In genomic region chr20:25032478-25033183, GRCh38 we compare ENCODE assay signal across 14 cellular contexts. TPM values are rescaled to one million over a fixed set of nuclear protein-coding genes. Genes with fewer than 3 reads are reported as not detected.
DNase-seq lines count a peak whose midpoint lies in the region; ATAC-seq, FAIRE-seq and TF ChIP-seq lines count a peak whose summit lies in the region.
"Had no signal": no experiment of that assay in that cellular context is flagged by ENCODE, and none has a peak within 500 bp of the region (broad histone marks: within the 10 kb centered on the region; RNA-seq: fewer than 3 reads in every experiment).

No MANE protein-coding gene starts in this region.

- no peak for TF ChIP-seq CTCF in kidney (IDR thresholded peaks at IDR 0.05; ENCODE audit: borderline replicate concordance, extremely low read depth, insufficient read depth)
- no peak for TF ChIP-seq CTCF in CD4-positive, alpha-beta T cell (IDR thresholded peaks at IDR 0.05)

- H3K4me3 Mint-ChIP-seq in T-helper 2 cell treated with Interferon-gamma antibody and Interleukin-4, amounts not matched to agents 5 μg/mL and 100 μg/mL, for 36 hours, result no peak overlapping the region
- no peak overlapping the region for H3K4me3 Mint-ChIP-seq in CD4-positive, alpha-beta T cell
- H3K4me3 Mint-ChIP-seq in activated CD4-positive, alpha-beta memory T cell treated with anti-CD3 and anti-CD28 coated beads, Interleukin-2, amount 10 ng/mL, durations not matched to agents 7 days and 5 days, result no peak overlapping the region
- H3K4me3 Mint-ChIP-seq: activated CD8-positive, alpha-beta memory T cell treated with anti-CD3 and anti-CD28 coated beads, Interleukin-2, amount 10 ng/mL, durations not matched to agents 7 days and 5 days had no signal

- H3K27ac ChIP-seq in kidney (ENCODE audit: low read depth in 2 of 2, low read length in 2 of 2), result no peak overlapping the region
- H3K27ac ChIP-seq in CD4-positive, alpha-beta T cell (ENCODE audit: low read depth, low read length), result no peak overlapping the region

- peaks cover 31 to 35% of the 10 kb centered on the region in 2 donors for H3K4me1 ChIP-seq in kidney (ENCODE audit: control insufficient read depth in 1 of 2, insufficient read depth in 1 of 2, low read depth in 1 of 2, low read length in 2 of 2)

- intact Hi-C loops in kidney (cut with DNase I), result no loop called here
- intact Hi-C loops in sciatic nerve (cut with DNase I), result loop anchor here (5.0 kb wide), 1 partner anchor 35 kb away; no protein-coding TSS in a partner anchor
- intact Hi-C loops in CD4-positive, alpha-beta T cell (cut with DNase I, micrococcal nuclease), result no loop called here

- H3K36me3 Mint-ChIP-seq in T-helper 2 cell treated with Interferon-gamma antibody and Interleukin-4, amounts not matched to agents 5 μg/mL and 100 μg/mL, for 36 hours (ENCODE audit: low read depth), result peaks cover 16% of the 10 kb centered on the region
- H3K36me3 Mint-ChIP-seq in CD4-positive, alpha-beta T cell (ENCODE audit: low read depth), result peaks cover 39% of the 10 kb centered on the region
- H3K36me3 Mint-ChIP-seq in activated CD4-positive, alpha-beta memory T cell treated with anti-CD3 and anti-CD28 coated beads, Interleukin-2, amount 10 ng/mL, durations not matched to agents 7 days and 5 days (ENCODE audit: low read depth), result peaks cover 9% of the 10 kb centered on the region

- H3K4me3 ChIP-seq in H7 (ENCODE audit: insufficient read depth, low read depth, low read length), result no peak overlapping the region
- H3K4me3 ChIP-seq in kidney (ENCODE audit: low read length in 2 of 2), result no peak overlapping the region
- H3K4me3 ChIP-seq: MG63 had no signal

- CTCF ChIA-PET in CD4-positive, alpha-beta T cell (lab: Charles Lee), result no interaction called here
- CTCF ChIA-PET in activated CD4-positive, alpha-beta memory T cell treated with anti-CD3 and anti-CD28 coated beads, Interleukin-2, amount 10 ng/mL, durations not matched to agents 7 days and 5 days (lab: Charles Lee), result no interaction called here

- no peaks in the 10 kb centered on the region for H3K27me3 Mint-ChIP-seq in T-helper 2 cell treated with Interferon-gamma antibody and Interleukin-4, amounts not matched to agents 5 μg/mL and 100 μg/mL, for 36 hours (ENCODE audit: low read depth)
- H3K27me3 Mint-ChIP-seq in CD4-positive, alpha-beta T cell, result no peaks in the 10 kb centered on the region
- H3K27me3 Mint-ChIP-seq in activated CD4-positive, alpha-beta memory T cell treated with anti-CD3 and anti-CD28 coated beads, Interleukin-2, amount 10 ng/mL, durations not matched to agents 7 days and 5 days, result no peaks in the 10 kb centered on the region
- H3K27me3 Mint-ChIP-seq: activated CD8-positive, alpha-beta memory T cell treated with anti-CD3 and anti-CD28 coated beads, Interleukin-2, amount 10 ng/mL, durations not matched to agents 7 days and 5 days had no signal

- peaks cover 22% of the 10 kb centered on the region for H3K4me1 Mint-ChIP-seq in T-helper 2 cell treated with Interferon-gamma antibody and Interleukin-4, amounts not matched to agents 5 μg/mL and 100 μg/mL, for 36 hours (ENCODE audit: low read depth)
- peaks cover 40% of the 10 kb centered on the region for H3K4me1 Mint-ChIP-seq in CD4-positive, alpha-beta T cell (ENCODE audit: low read depth)
- H3K4me1 Mint-ChIP-seq in activated CD4-positive, alpha-beta memory T cell treated with anti-CD3 and anti-CD28 coated beads, Interleukin-2, amount 10 ng/mL, durations not matched to agents 7 days and 5 days, result peaks cover 22% of the 10 kb centered on the region

- POLR2A ChIA-PET in CD4-positive, alpha-beta T cell (lab: Charles Lee), result interaction anchor here (1.1 to 2.5 kb wide), 2 partner anchors 24 to 26 kb away, joined by 3 to 7 read pairs; partner anchors contain the start of gene ACSS1
- POLR2A ChIA-PET in activated CD4-positive, alpha-beta memory T cell treated with anti-CD3 and anti-CD28 coated beads, Interleukin-2, amount 10 ng/mL, durations not matched to agents 7 days and 5 days (lab: Charles Lee), result interaction anchor here (2.5 kb wide), 1 partner anchor 25 kb away, joined by 12 read pairs; the partner anchor contains the start of gene ACSS1

- no peaks in the 10 kb centered on the region; the same call in 1 of the 2 replicates for H3K27me3 ChIP-seq in H7 (ENCODE audit: control insufficient read depth, insufficient read depth, low read length)
- no peaks in the 10 kb centered on the region for H3K27me3 ChIP-seq in CD4-positive, alpha-beta T cell (ENCODE audit: control insufficient read depth, insufficient read depth, low read length)
- H3K27me3 ChIP-seq: MG63 had no signal

- FAIRE-seq in kidney (lab: Jason Lieb, UNC), result no peak
- FAIRE-seq: RCC 7860 had no signal

- ATAC-seq in sciatic nerve, result peak; percentile 91
- no peak for ATAC-seq in CD4-positive, alpha-beta T cell (ENCODE audit: poor library complexity)
- ATAC-seq: activated CD8-positive, alpha-beta memory T cell treated with anti-CD3 and anti-CD28 coated beads, Interleukin-2, amount 10 ng/mL, durations not matched to agents 7 days and 5 days had no signal

- H3K9me3 ChIP-seq in kidney (ENCODE audit: control insufficient read depth in 1 of 2, low read length in 2 of 2), result no peaks in the 10 kb centered on the region
- H3K9me3 ChIP-seq in CD4-positive, alpha-beta T cell (ENCODE audit: control insufficient read depth, low read length), result no peaks in the 10 kb centered on the region
- H3K9me3 ChIP-seq: MG63 had no signal

- H3K36me3 ChIP-seq in H7 (replicated peaks; ENCODE audit: control insufficient read depth, insufficient read depth, low read length) (no peaks in the 10 kb centered on the region), kidney (ENCODE audit: control insufficient read depth in 1 of 2, insufficient read depth in 2 of 2, low read length in 2 of 2) (peaks cover 7 to 22% of the 10 kb centered on the region in 2 donors)
- H3K36me3 ChIP-seq: MG63 had no signal

- DNase-seq in H7 (peak; percentile 77), cerebellar cortex (ENCODE audit: low spot score) (peak; percentile 46), kidney (peak; percentile 59), sciatic nerve (ENCODE audit: low spot score) (peak; percentile 87)
- DNase-seq in T-helper 2 cell treated with Interferon-gamma antibody and Interleukin-4, amounts not matched to agents 5 μg/mL and 100 μg/mL, for 36 hours (ENCODE audit: low spot score), result no peak
- DNase-seq in activated CD4-positive, alpha-beta T cell treated with anti-CD3 and anti-CD28 coated beads for 4 hours, result no peak
- no peak for DNase-seq in CD4-positive, alpha-beta T cell
- DNase-seq in activated CD4-positive, alpha-beta memory T cell treated with anti-CD3 and anti-CD28 coated beads, Interleukin-2, amount 10 ng/mL, durations not matched to agents 7 days and 5 days, result no peak
- DNase-seq: activated CD8-positive, alpha-beta memory T cell treated with anti-CD3 and anti-CD28 coated beads, Interleukin-2, amount 10 ng/mL, durations not matched to agents 7 days and 5 days; MG63 had no signal

- no peak overlapping the region for H3K9ac ChIP-seq in kidney (ENCODE audit: low read length in 2 of 2)

- no peaks in the 10 kb centered on the region for H3K9me3 Mint-ChIP-seq in T-helper 2 cell treated with Interferon-gamma antibody and Interleukin-4, amounts not matched to agents 5 μg/mL and 100 μg/mL, for 36 hours
- no peaks in the 10 kb centered on the region for H3K9me3 Mint-ChIP-seq in CD4-positive, alpha-beta T cell
- no peaks in the 10 kb centered on the region for H3K9me3 Mint-ChIP-seq in activated CD4-positive, alpha-beta memory T cell treated with anti-CD3 and anti-CD28 coated beads, Interleukin-2, amount 10 ng/mL, durations not matched to agents 7 days and 5 days

- H3K27ac Mint-ChIP-seq in T-helper 2 cell treated with Interferon-gamma antibody and Interleukin-4, amounts not matched to agents 5 μg/mL and 100 μg/mL, for 36 hours, result no peak overlapping the region
- H3K27ac Mint-ChIP-seq in CD4-positive, alpha-beta T cell, result no peak overlapping the region
- no peak overlapping the region for H3K27ac Mint-ChIP-seq in activated CD4-positive, alpha-beta memory T cell treated with anti-CD3 and anti-CD28 coated beads, Interleukin-2, amount 10 ng/mL, durations not matched to agents 7 days and 5 days
- H3K27ac Mint-ChIP-seq: activated CD8-positive, alpha-beta memory T cell treated with anti-CD3 and anti-CD28 coated beads, Interleukin-2, amount 10 ng/mL, durations not matched to agents 7 days and 5 days had no signal

RNA-seq across cellular contexts. Expression of gene ACSS1, which starts 25.3 kb away (rescaled TPM):
- not detected in 2 replicates for total RNA-seq in H7 (2014; rRNA removed; shearing (Covaris generic))
- 30.6 TPM for total RNA-seq in kidney
- polyA plus RNA-seq in kidney (ENCODE audit: insufficient read depth, low read depth, low replicate concordance), result 72.3 TPM
- total RNA-seq in sciatic nerve, result 27.4 TPM
- total RNA-seq in CD4-positive, alpha-beta T cell, result 10 to 100 TPM; 18.9 TPM
- total RNA-seq in activated CD4-positive, alpha-beta memory T cell treated with anti-CD3 and anti-CD28 coated beads, Interleukin-2, amount 10 ng/mL, durations not matched to agents 7 days and 5 days, result 10 to 100 TPM; 38.3 to 40.3 TPM

RNA-seq across cellular contexts. Expression of gene APMAP, which starts 40.1 kb away (rescaled TPM):
- total RNA-seq in H7 (2014; rRNA removed; shearing (Covaris generic)), result 63.5 and 69.0 TPM in 2 replicates
- total RNA-seq in kidney (90.9 TPM), sciatic nerve (47.3 TPM)
- polyA plus RNA-seq in kidney (ENCODE audit: insufficient read depth, low read depth, low replicate concordance), result 79.7 TPM
- total RNA-seq in CD4-positive, alpha-beta T cell, result 10 to 100 TPM in 1 of 2 experiments, 1 to 10 TPM in 1; 9.5 to 11.3 TPM
- total RNA-seq in activated CD4-positive, alpha-beta memory T cell treated with anti-CD3 and anti-CD28 coated beads, Interleukin-2, amount 10 ng/mL, durations not matched to agents 7 days and 5 days, result 10 to 100 TPM; 44.1 to 46.5 TPM

RNA-seq across cellular contexts. Expression of gene VSX1, which starts 49.3 kb away (rescaled TPM):
- total RNA-seq in H7 (2014; rRNA removed; shearing (Covaris generic)), result not detected in 2 replicates
- total RNA-seq in kidney, result 0.41 TPM
- polyA plus RNA-seq in kidney (ENCODE audit: insufficient read depth, low read depth, low replicate concordance), result not detected
- total RNA-seq in sciatic nerve, result not detected
- total RNA-seq in CD4-positive, alpha-beta T cell, result not detected
- total RNA-seq in activated CD4-positive, alpha-beta memory T cell treated with anti-CD3 and anti-CD28 coated beads, Interleukin-2, amount 10 ng/mL, durations not matched to agents 7 days and 5 days, result not detected
- total RNA-seq: activated CD8-positive, alpha-beta memory T cell treated with anti-CD3 and anti-CD28 coated beads, Interleukin-2, amount 10 ng/mL, durations not matched to agents 7 days and 5 days; dermis microvascular lymphatic vessel endothelial cell; mononuclear cell had no signal
- polyA plus RNA-seq: BJ had no signal

Comparison
In these comparisons a context has a peak if more than half of its experiments do, and no peak if none do; other contexts are left out.
1. DNase-seq: peak in H7 (single experiment), cerebellar cortex (single experiment), kidney (single experiment) and sciatic nerve (single experiment); none in T-helper 2 cell treated with Interferon-gamma antibody and Interleukin-4, amounts not matched to agents 5 μg/mL and 100 μg/mL, for 36 hours (single experiment), activated CD4-positive, alpha-beta T cell treated with anti-CD3 and anti-CD28 coated beads for 4 hours (0 of 2), CD4-positive, alpha-beta T cell (0 of 10) and activated CD4-positive, alpha-beta memory T cell treated with anti-CD3 and anti-CD28 coated beads, Interleukin-2, amount 10 ng/mL, durations not matched to agents 7 days and 5 days (single experiment).
2. RNA of gene ACSS1, which starts 25.3 kb away (total RNA-seq): 38.3 to 40.3 TPM in activated CD4-positive, alpha-beta memory T cell treated with anti-CD3 and anti-CD28 coated beads, Interleukin-2, amount 10 ng/mL, durations not matched to agents 7 days and 5 days, 30.6 TPM in kidney (single experiment), 27.4 TPM in sciatic nerve (single experiment) and 18.9 TPM in CD4-positive, alpha-beta T cell; not detected in H7; every median in the first group is over 10 times any median in the second.